16 cellular contexts compared by ENCODE assay signal in genomic region chr2:9118383-9118960, GRCh38.
"Had no signal": no experiment of that assay in that cellular context is flagged by ENCODE, and none has a peak within 500 bp of the region (broad histone marks: within the 10 kb centered on the region; RNA-seq: fewer than 3 reads in every experiment).

No MANE protein-coding gene starts in this region.

- DNase-seq: effector memory CD4-positive, alpha-beta T cell; esophagus squamous epithelium; foreskin fibroblast; glutamatergic neuron; islet precursor cell; mucosa of descending colon; naive thymus-derived CD8-positive, alpha-beta T cell; ovary; right cardiac atrium; stimulated activated CD4-positive, alpha-beta T cell treated with anti-CD3 and anti-CD28 coated beads, Interleukin-4, amount 100 ng/mL, for 1 hour; stimulated activated CD8-positive, alpha-beta memory T cell treated with anti-CD3 and anti-CD28 coated beads, Interleukin-4, amount 100 ng/mL, for 48 hours; stimulated activated naive CD8-positive, alpha-beta T cell treated with anti-CD3 and anti-CD28 coated beads, Interleukin-15, Interleukin-2, amounts not matched to agents 100 U/mL and 50 U/mL, for 24 hours; thyroid gland had no signal

- H3K9me3 ChIP-seq: esophagus squamous epithelium, gastroesophageal sphincter, mucosa of descending colon, ovary, suprapubic skin, thyroid gland had no signal

- H3K27ac ChIP-seq: esophagus squamous epithelium, gastroesophageal sphincter, ovary, suprapubic skin, thyroid gland had no signal

- H3K4me2 ChIP-seq: smooth muscle cell had no signal

- H3K4me3 ChIP-seq: esophagus squamous epithelium, gastroesophageal sphincter, mucosa of descending colon, ovary, smooth muscle cell, suprapubic skin, thyroid gland had no signal

- H3K27me3 ChIP-seq: esophagus squamous epithelium, gastroesophageal sphincter, ovary, suprapubic skin, thyroid gland had no signal

- H3K4me1 ChIP-seq: esophagus squamous epithelium, gastroesophageal sphincter, suprapubic skin, thyroid gland had no signal

- H3K36me3 ChIP-seq: esophagus squamous epithelium, gastroesophageal sphincter, ovary, suprapubic skin, thyroid gland had no signal
